Comparison of ENCODE assay signal across 13 cellular contexts in genomic region chr20:45860573-45861011, GRCh38. TPM values are rescaled to one million over a fixed set of nuclear protein-coding genes. Genes with fewer than 3 reads are reported as not detected.
DNase-seq lines count a peak whose midpoint lies in the region; ATAC-seq and TF ChIP-seq lines count a peak whose summit lies in the region.
"Had no signal": no experiment of that assay in that cellular context is flagged by ENCODE, and none has a peak within 500 bp of the region (broad histone marks: within the 10 kb centered on the region; RNA-seq: fewer than 3 reads in every experiment).

No MANE protein-coding gene starts in this region.

- no TSS peak for BruUV-seq in IMR-90 (replicated peaks; lab: Mats Ljungman, UMichigan)

- dilution Hi-C loops in IMR-90 (cut with HindIII; ENCODE audit: low sequenced_read_pairs, unreplicated experiment): no loop called here

- H3K56ac ChIP-seq in IMR-90 (ENCODE audit: extremely low read depth, insufficient read depth, low read length): no peak overlapping the region

- no peak for ATAC-seq in IMR-90 (ENCODE audit: low read depth)
- ATAC-seq in sciatic nerve: no peak
- no peak for ATAC-seq in gastroesophageal sphincter
- ATAC-seq: effector memory CD8-positive, alpha-beta T cell; stimulated activated effector memory CD8-positive, alpha-beta T cell treated with anti-CD3 and anti-CD28 coated beads, Interleukin-12 subunit alpha, Interleukin-12 subunit beta, amount 100 ng/mL, for 72 hours had no signal

- in situ Hi-C loops in IMR-90 (cut with MboI; ENCODE audit: low sequenced_read_pairs): no loop called here

- no peak overlapping the region for H2BK15ac ChIP-seq in IMR-90 (ENCODE audit: low read depth, low read length)

- H2AFZ ChIP-seq in IMR-90 (replicated peaks; ENCODE audit: low read length, poor library complexity): no peak overlapping the region

- no CpG with 5 or more reads among the region's 5 CpGs for WGBS in IMR-90 (ENCODE audit: extremely low coverage in 2 of 2, insufficient read length in 1 of 2), 2 experiments
- WGBS in adrenal gland, 4 donors: 28 to 40% (median 36%) methylated on average over 5 of the region's 5 CpGs
- 37 to 56% methylated on average over 3 to 5 of the region's 5 CpGs for WGBS in gastroesophageal sphincter (ENCODE audit: low coverage in 1 of 2), 2 donors

- peaks cover 8% of the 10 kb centered on the region for H3K9me1 ChIP-seq in IMR-90 (ENCODE audit: insufficient read depth, low read length)

- H4K20me1 ChIP-seq in IMR-90 (ENCODE audit: insufficient read depth, low read length): no peaks in the 10 kb centered on the region

- H3K4me1 ChIP-seq in IMR-90 (ENCODE audit: control insufficient read depth, insufficient read depth, low read length) (peaks cover 4% of the 10 kb centered on the region; the same call in 1 of the 2 replicates), adrenal gland (replicated peaks in 1 of 2) (peaks cover 12 to 26% of the 10 kb centered on the region in 2 donors), gastroesophageal sphincter (peaks cover 3 to 26% (median 13%) of the 10 kb centered on the region in 3 donors)

- H3K79me1 ChIP-seq in IMR-90 (ENCODE audit: low read depth in 1 of 2, low read length in 2 of 2): peaks cover 26 to 48% of the 10 kb centered on the region in 2 experiments

- H4K5ac ChIP-seq in IMR-90 (ENCODE audit: low read depth, low read length): no peak overlapping the region

- no peaks in the 10 kb centered on the region for H3K27me3 ChIP-seq in IMR-90 (ENCODE audit: control insufficient read depth, insufficient read depth, low read length)
- no peaks in the 10 kb centered on the region for H3K27me3 ChIP-seq in adrenal gland
- no peaks in the 10 kb centered on the region for H3K27me3 ChIP-seq in gastroesophageal sphincter

- no peak for TF ChIP-seq RAD21 in IMR-90 (IDR thresholded peaks at IDR 0.05; ENCODE audit: low read length)

- H4K8ac ChIP-seq in IMR-90 (ENCODE audit: low read depth in 2 of 2, low read length in 2 of 2): no peak overlapping the region

- H3K36me3 ChIP-seq in IMR-90 (ENCODE audit: control insufficient read depth, insufficient read depth, low read length) (no peaks in the 10 kb centered on the region), adrenal gland (replicated peaks in 1 of 2) (no peaks in the 10 kb centered on the region), gastroesophageal sphincter (no peaks in the 10 kb centered on the region)
- H3K36me3 ChIP-seq: prostate gland had no signal

- no peak overlapping the region for H2BK5ac ChIP-seq in IMR-90 (ENCODE audit: low read depth, low read length, poor library complexity, severe bottlenecking)

- CTCF ChIA-PET in IMR-90 (lab: Yijun Ruan, JAX): no interaction called here

- no peaks in the 10 kb centered on the region for H3K9me3 ChIP-seq in IMR-90 (ENCODE audit: control insufficient read depth, insufficient read depth, low read length)
- no peaks in the 10 kb centered on the region for H3K9me3 ChIP-seq in adrenal gland (replicated peaks in 1 of 3)
- no peaks in the 10 kb centered on the region for H3K9me3 ChIP-seq in gastroesophageal sphincter
- H3K9me3 ChIP-seq: prostate gland had no signal

- no peak overlapping the region for H2AK5ac ChIP-seq in IMR-90 (ENCODE audit: low read depth, low read length)

- H3K23ac ChIP-seq in IMR-90 (ENCODE audit: low read depth, low read length): no peak overlapping the region

- no peak overlapping the region for H3K4me2 ChIP-seq in IMR-90 (ENCODE audit: low read depth, low read length)

- H4K91ac ChIP-seq in IMR-90 (ENCODE audit: insufficient read depth, low read depth, low read length): no peak overlapping the region

- H2BK20ac ChIP-seq in IMR-90 (ENCODE audit: low read depth, low read length): no peak overlapping the region

- TF ChIP-seq EP300 in gastroesophageal sphincter (IDR thresholded peaks at IDR 0.05): no peak

- H3K9ac ChIP-seq in IMR-90 (ENCODE audit: low read depth, low read length): no peak overlapping the region

- no peak overlapping the region for H2AK9ac ChIP-seq in IMR-90 (replicated peaks; ENCODE audit: low read depth, low read length, poor library complexity)

- no peak overlapping the region; the same call in 1 of the 2 replicates for H3K4ac ChIP-seq in IMR-90 (ENCODE audit: low read depth, low read length)

- DNase-seq in IMR-90: peak; percentile 50
- peak in 2 of 7 donors; percentile 16 to 62 for DNase-seq in adrenal gland
- DNase-seq in sciatic nerve (ENCODE audit: low spot score): peak; percentile 3
- DNase-seq in anterior cingulate cortex (lab: John Stamatoyannopoulos, UW): no peak
- DNase-seq: activated CD8-positive, alpha-beta memory T cell treated with anti-CD3 and anti-CD28 coated beads for 24 hours; amniotic stem cell; cerebellar nuclear complex; effector memory CD8-positive, alpha-beta T cell; stimulated activated CD4-positive, alpha-beta T cell treated with anti-CD3 and anti-CD28 coated beads, Interleukin-12 subunit alpha, Interleukin-12 subunit beta, amount 100 ng/mL, for 4 hours had no signal

- H3K27ac ChIP-seq in IMR-90 (ENCODE audit: insufficient read depth, low read length) (no peak overlapping the region), adrenal gland (peak overlapping the region in 4 of 5 donors; percentile 1 to 51 (median 4)), gastroesophageal sphincter (no peak overlapping the region)
- H3K27ac ChIP-seq: prostate gland had no signal

- TF ChIP-seq CTCF in IMR-90 (conservative IDR thresholded peaks at IDR 0.05; ENCODE audit: low read depth, low read length) (no peak), adrenal gland (IDR thresholded peaks at IDR 0.05) (no peak), gastroesophageal sphincter (IDR thresholded peaks at IDR 0.05) (no peak)

- TF ChIP-seq POLR2A in IMR-90 (IDR thresholded peaks at IDR 0.05; ENCODE audit: low read depth, low read length): no peak
- TF ChIP-seq POLR2A in adrenal gland (IDR thresholded peaks at IDR 0.05): no peak
- TF ChIP-seq POLR2A in gastroesophageal sphincter (IDR thresholded peaks at IDR 0.05): no peak

- intact Hi-C loops in IMR-90 (cut with micrococcal nuclease) (no loop called here), adrenal gland (cut with DNase I) (no loop called here), sciatic nerve (cut with DNase I) (no loop called here)

- no peak overlapping the region for H3K18ac ChIP-seq in IMR-90 (ENCODE audit: low read depth, low read length)

- no peak overlapping the region for H3K14ac ChIP-seq in IMR-90 (replicated peaks; ENCODE audit: low read depth, low read length)

- H2BK120ac ChIP-seq in IMR-90 (ENCODE audit: low read depth, low read length): no peak overlapping the region

- H3K4me3 ChIP-seq in IMR-90 (ENCODE audit: insufficient read depth, low read depth, low read length) (no peak overlapping the region), adrenal gland (no peak overlapping the region), gastroesophageal sphincter (no peak overlapping the region)
- H3K4me3 ChIP-seq: prostate gland had no signal

- POLR2A ChIA-PET in IMR-90 (lab: Charles Lee; ENCODE audit: unreplicated experiment): no interaction called here

TF ChIP-seq in IMR-90, 13 proteins besides CTCF, POLR2A, EP300 and RAD21 (continues in another document):
- TF ChIP-seq FOS (IDR thresholded peaks at IDR 0.05; ENCODE audit: low read depth, low read length): no peak

RNA-seq across cellular contexts. Expression of gene ZSWIM3, which starts 3.2 kb away (rescaled TPM):
- total RNA-seq in IMR-90 (2012; rRNA removed): 8.1 and 8.6 TPM in 2 replicates
- 2.8 and 3.3 TPM in 2 replicates for polyA plus RNA-seq in IMR-90 (2012; rRNA removed)
- polyA plus RNA-seq in IMR-90 (2012; cell fraction: cytosol; rRNA removed): 1.6 and 2.3 TPM in 2 replicates
- polyA plus RNA-seq in IMR-90 (2012; cell fraction: nucleus; rRNA removed; ENCODE audit: low replicate concordance): 3.4 and 3.5 TPM in 2 replicates
- 1 to 10 TPM; 3.7 to 9.3 (median 6.3) TPM for total RNA-seq in adrenal gland
- polyA plus RNA-seq in adrenal gland: 1 to 10 TPM; 2.9 to 4.2 (median 3.1) TPM
- total RNA-seq in sciatic nerve: 3.8 TPM
- 1 to 10 TPM; 2.8 to 5.0 (median 4.4) TPM for total RNA-seq in gastroesophageal sphincter

RNA-seq across cellular contexts. Expression of gene ACOT8, which starts 3.4 kb away (rescaled TPM):
- total RNA-seq in IMR-90 (2012; rRNA removed) (27.8 and 29.8 TPM in 2 replicates), adrenal gland (100 to 1,000 TPM in 1 of 8 donors, 10 to 100 TPM in 7; 34.6 to 134 (median 62.5) TPM), sciatic nerve (19.7 TPM), gastroesophageal sphincter (10 to 100 TPM; 27.2 to 49.8 (median 29.9) TPM)
- polyA plus RNA-seq in IMR-90 (2012; rRNA removed) (47.5 and 54.3 TPM in 2 replicates), adrenal gland (10 to 100 TPM; 33.7 to 78.8 (median 49.3) TPM)
- polyA plus RNA-seq in IMR-90 (2012; cell fraction: cytosol; rRNA removed): 52.2 and 67.2 TPM in 2 replicates
- polyA plus RNA-seq in IMR-90 (2012; cell fraction: nucleus; rRNA removed; ENCODE audit: low replicate concordance): 51.7 and 74.1 TPM in 2 replicates

RNA-seq across cellular contexts. Expression of gene ZSWIM1, which starts 20.4 kb away (rescaled TPM):
- total RNA-seq in IMR-90 (2012; rRNA removed): 7.8 and 10.0 TPM in 2 replicates
- polyA plus RNA-seq in IMR-90 (2012; rRNA removed): 4.2 and 4.6 TPM in 2 replicates
- 2.0 and 3.7 TPM in 2 replicates for polyA plus RNA-seq in IMR-90 (2012; cell fraction: cytosol; rRNA removed)
- polyA plus RNA-seq in IMR-90 (2012; cell fraction: nucleus; rRNA removed; ENCODE audit: low replicate concordance): 4.0 and 5.2 TPM in 2 replicates
- 10 to 100 TPM; 15.9 to 22.1 (median 19.9) TPM for total RNA-seq in adrenal gland
- 10 to 100 TPM in 1 of 3 donors, 1 to 10 TPM in 2; 4.2 to 19.2 (median 5.6) TPM for polyA plus RNA-seq in adrenal gland
- 8.1 TPM for total RNA-seq in sciatic nerve
- total RNA-seq in gastroesophageal sphincter: 10 to 100 TPM in 1 of 4 donors, 1 to 10 TPM in 3; 6.6 to 11.9 (median 9.1) TPM

RNA-seq across cellular contexts. Expression of gene SPATA25, which starts 26.8 kb away (rescaled TPM):
- total RNA-seq in IMR-90 (2012; rRNA removed) (0.18 TPM in 1 of 2 replicates, not detected in the other), adrenal gland (10 to 100 TPM in 1 of 8 donors, 1 to 10 TPM in 5, under 1 TPM in 1, not detected in 1; 0.35 to 12.5 (median 2.9) TPM), sciatic nerve (2.8 TPM), gastroesophageal sphincter (1 to 10 TPM in 3 of 4 donors, not detected in 1; 4.2 to 7.9 (median 5.1) TPM)
- polyA plus RNA-seq in IMR-90 (2012; rRNA removed) (0.36 and 1.0 TPM in 2 replicates), adrenal gland (1 to 10 TPM in 1 of 3 donors, under 1 TPM in 2; 0.29 to 3.5 (median 0.57) TPM)
- 0.19 and 0.57 TPM in 2 replicates for polyA plus RNA-seq in IMR-90 (2012; cell fraction: cytosol; rRNA removed)
- 2.2 and 4.8 TPM in 2 replicates for polyA plus RNA-seq in IMR-90 (2012; cell fraction: nucleus; rRNA removed; ENCODE audit: low replicate concordance)
- polyA plus RNA-seq: keratinocyte had no signal

RNA-seq across cellular contexts. Expression of gene SNX21, which starts 27.0 kb away (rescaled TPM):
- total RNA-seq in IMR-90 (2012; rRNA removed): 10.0 and 11.1 TPM in 2 replicates
- polyA plus RNA-seq in IMR-90 (2012; rRNA removed): 17.9 and 19.2 TPM in 2 replicates
- 29.5 and 31.6 TPM in 2 replicates for polyA plus RNA-seq in IMR-90 (2012; cell fraction: cytosol; rRNA removed)
- 25.5 and 46.9 TPM in 2 replicates for polyA plus RNA-seq in IMR-90 (2012; cell fraction: nucleus; rRNA removed; ENCODE audit: low replicate concordance)
- 100 to 1,000 TPM in 3 of 8 donors, 10 to 100 TPM in 5; 61.6 to 183 (median 97.8) TPM for total RNA-seq in adrenal gland
- polyA plus RNA-seq in adrenal gland: 10 to 100 TPM; 35.1 to 66.3 (median 43.9) TPM
- total RNA-seq in sciatic nerve: 52.6 TPM
- total RNA-seq in gastroesophageal sphincter: 10 to 100 TPM; 45.9 to 76.3 (median 59.7) TPM

Comparison
In these comparisons a context has a peak if more than half of its experiments do, and no peak if none do; other contexts are left out.
1. DNase-seq: peak in IMR-90 (single experiment) and sciatic nerve (single experiment); none in anterior cingulate cortex (0 of 58).
2. H3K27ac ChIP-seq: peak in adrenal gland (4 of 5); none in IMR-90 (single experiment) and gastroesophageal sphincter (0 of 4).